8 cellular contexts compared by ENCODE assay signal in the genomic region with DNA sequence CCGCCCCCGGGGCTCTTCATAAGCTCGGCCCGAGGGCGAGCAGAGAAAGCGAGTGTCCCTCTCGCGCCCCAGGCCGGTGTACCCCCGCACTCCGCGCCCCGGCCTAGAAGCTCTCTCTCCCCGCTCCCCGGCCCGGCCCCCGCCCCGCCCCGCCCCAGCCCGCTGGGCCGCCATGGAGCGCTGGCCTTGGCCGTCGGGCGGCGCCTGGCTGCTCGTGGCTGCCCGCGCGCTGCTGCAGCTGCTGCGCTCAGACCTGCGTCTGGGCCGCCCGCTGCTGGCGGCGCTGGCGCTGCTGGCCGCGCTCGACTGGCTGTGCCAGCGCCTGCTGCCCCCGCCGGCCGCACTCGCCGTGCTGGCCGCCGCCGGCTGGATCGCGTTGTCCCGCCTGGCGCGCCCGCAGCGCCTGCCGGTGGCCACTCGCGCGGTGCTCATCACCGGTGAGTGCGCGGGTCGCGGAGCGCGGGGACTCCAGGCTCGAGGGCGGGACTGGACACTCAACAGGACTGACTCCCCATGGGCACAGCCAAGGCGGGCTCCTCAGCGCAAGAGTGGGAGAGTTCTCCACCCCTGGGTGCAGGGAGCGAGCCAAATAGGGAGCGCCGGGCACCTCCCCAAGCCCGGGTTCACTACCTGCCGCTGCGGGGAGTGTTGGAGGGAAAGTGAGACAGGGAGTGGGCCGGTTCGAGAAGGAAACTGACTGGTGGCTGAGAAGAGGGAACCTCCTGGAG. TPM values are rescaled to one million over a fixed set of nuclear protein-coding genes. Genes with fewer than 3 reads are reported as not detected.
DNase-seq lines count a peak whose midpoint lies in the region; ATAC-seq and TF ChIP-seq lines count a peak whose summit lies in the region.

HSD11B2 (plus strand) TSS at position 45 of the 728 bp plus-strand sequence; CDS start at position 173, 128 bp downstream.

- TF ChIP-seq CTCF in gastroesophageal sphincter (IDR thresholded peaks at IDR 0.05) = peak in 2 of 4 experiments; percentile 18 to 27

- DNase-seq in NCI-H1694 treated with DMSO at 0.1 percent for 48 hours (lab: John Stamatoyannopoulos, UW) (peak; percentile 27), NCI-H1694 (lab: John Stamatoyannopoulos, UW) (no peak), NCI-H1105 (lab: John Stamatoyannopoulos, UW) (peak; percentile 55)
- peak; percentile 12 for DNase-seq in activated T-helper 9 cell treated with anti-CD3 and anti-CD28 coated beads, Interleukin-2, amount 50 U/mL, for 16 hours (ENCODE audit: low read depth)

- peaks cover 39% of the 10 kb centered on the region for H3K27me3 ChIP-seq in gastroesophageal sphincter
- H3K27me3 ChIP-seq in neuron (ENCODE audit: insufficient read depth, low read length) = peaks cover 24% of the 10 kb centered on the region

- WGBS in gastroesophageal sphincter (ENCODE audit: low coverage in 1 of 2), 2 donors = no CpG with 5 or more reads among the region's 79 CpGs

- H3K9me3 ChIP-seq in gastroesophageal sphincter (no peaks in the 10 kb centered on the region), neuron (ENCODE audit: low read length) (no peaks in the 10 kb centered on the region)

- no peak within 1 kb of the TSS for H2AFZ ChIP-seq in neuron (ENCODE audit: low read depth, low read length)

- H3K4me1 ChIP-seq in gastroesophageal sphincter (peaks cover 0 to 41% (median 15%) of the 10 kb centered on the region in 3 donors), neuron (ENCODE audit: insufficient read depth, low read length) (peaks cover 13% of the 10 kb centered on the region)

- ATAC-seq in gastroesophageal sphincter = peak; percentile 75
- no peak for ATAC-seq in GM21423 (IDR thresholded peaks at IDR 0.05; ENCODE audit: unreplicated experiment)
- ATAC-seq in GM21717 (IDR thresholded peaks at IDR 0.05; ENCODE audit: unreplicated experiment) = no peak

- no peak for TF ChIP-seq EP300 in gastroesophageal sphincter (IDR thresholded peaks at IDR 0.05)

- TF ChIP-seq POLR2A in gastroesophageal sphincter (IDR thresholded peaks at IDR 0.05) = no peak

- peak within 1 kb of the TSS in 3 of 4 donors; percentile 59 to 63 (median 61) for H3K27ac ChIP-seq in gastroesophageal sphincter

- H3K4me3 ChIP-seq in gastroesophageal sphincter = peak within 1 kb of the TSS; percentile 21 to 57
- H3K4me3 ChIP-seq in neuron (ENCODE audit: low read length) = peak within 1 kb of the TSS; percentile 41

- H3K36me3 ChIP-seq in gastroesophageal sphincter = peaks cover 0 to 10% of the 10 kb centered on the region in 2 donors
- no peaks in the 10 kb centered on the region for H3K36me3 ChIP-seq in neuron (ENCODE audit: insufficient read depth, low read length)

RNA-seq across cellular contexts. Expression of gene HSD11B2, which starts in this region (rescaled TPM):
- total RNA-seq in gastroesophageal sphincter = 1 to 10 TPM in 1 of 4 donors, under 1 TPM in 2, not detected in 1; 0.19 to 2.1 (median 0.27) TPM
